In genomic region chr14:20332946-20333782, GRCh38 we compare ENCODE assay signal across 1 cellular context.
A peak's percentile ranks its signal among the peaks of the same experiment; 100 is the strongest.
TF ChIP-seq lines count a peak whose summit lies in the region.

A gene with protein sequence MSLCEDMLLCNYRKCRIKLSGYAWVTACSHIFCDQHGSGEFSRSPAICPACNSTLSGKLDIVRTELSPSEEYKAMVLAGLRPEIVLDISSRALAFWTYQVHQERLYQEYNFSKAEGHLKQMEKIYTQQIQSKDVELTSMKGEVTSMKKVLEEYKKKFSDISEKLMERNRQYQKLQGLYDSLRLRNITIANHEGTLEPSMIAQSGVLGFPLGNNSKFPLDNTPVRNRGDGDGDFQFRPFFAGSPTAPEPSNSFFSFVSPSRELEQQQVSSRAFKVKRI (minus strand): TSS chr14:20333279. CDS start chr14:20316523, 16,756 bp downstream.

TF ChIP-seq in K562, 482 proteins besides CTCF, POLR2A, EP300 and RAD21 (continued from another document):
- peak; percentile 52; the same call in 1 of the 2 replicates for TF ChIP-seq NFIC (IDR thresholded peaks at IDR 0.05)
- TF ChIP-seq NR2C2 (CRISPR knock-in tag; IDR thresholded peaks at IDR 0.05) = no peak
- 0 out of 2 replicates have a peak, but pooled peaks have one; percentile 31 for TF ChIP-seq NR2C2 (tag; IDR thresholded peaks at IDR 0.05)
- peak; percentile 54 for TF ChIP-seq POLR2H (tag; IDR thresholded peaks at IDR 0.05; ENCODE audit: low read depth)
